30 cellular contexts compared by ENCODE assay signal in the genomic region with DNA sequence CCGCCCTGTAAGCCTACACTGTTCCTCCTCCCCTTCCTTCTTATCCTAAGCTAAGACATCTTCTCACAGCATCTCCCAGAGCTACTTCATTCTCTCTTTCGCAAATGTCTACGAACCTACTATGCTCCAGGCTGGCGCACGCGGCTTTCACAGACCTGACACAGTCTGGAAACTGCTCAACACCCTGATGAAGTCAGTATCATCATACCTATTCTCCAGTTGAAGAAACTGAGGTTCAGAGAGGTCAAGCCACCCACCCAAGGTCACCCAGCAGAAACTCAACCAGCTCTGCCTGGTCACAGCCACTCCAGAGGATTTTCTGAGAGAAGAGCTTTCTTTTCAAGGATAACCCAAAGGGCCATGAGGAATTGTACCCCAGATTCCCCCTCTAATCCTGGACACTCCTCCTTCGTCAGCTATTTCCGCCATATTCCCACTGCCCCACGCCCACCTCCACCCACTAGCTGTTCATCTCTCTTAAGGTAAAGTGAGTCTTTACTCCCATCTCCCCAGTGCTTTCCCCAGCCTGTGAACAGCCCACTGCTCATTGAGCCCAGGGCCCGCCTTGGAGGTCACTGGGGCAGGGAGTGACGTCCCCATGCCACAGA. TPM values are rescaled to one million over a fixed set of nuclear protein-coding genes. Genes with fewer than 3 reads are reported as not detected.
DNase-seq lines count a peak whose midpoint lies in the region; ATAC-seq, FAIRE-seq and TF ChIP-seq lines count a peak whose summit lies in the region.
"Had no signal": no experiment of that assay in that cellular context is flagged by ENCODE, and none has a peak within 500 bp of the region (broad histone marks: within the 10 kb centered on the region; RNA-seq: fewer than 3 reads in every experiment).

No MANE protein-coding gene starts in this region.

- peaks cover 11% of the 10 kb centered on the region for H3K4me1 ChIP-seq in HepG2 (ENCODE audit: insufficient read depth, low read length)
- H3K4me1 ChIP-seq in right lobe of liver = peaks cover 0 to 9% (median 0%) of the 10 kb centered on the region in 4 donors
- peaks cover 0 to 11% of the 10 kb centered on the region in 2 experiments; a peak in 1 of 4 replicates for H3K4me1 ChIP-seq in SK-N-SH (ENCODE audit: control insufficient read depth in 1 of 2, insufficient read depth in 2 of 2, low read depth in 1 of 2, low read length in 1 of 2)

- peak overlapping the region; percentile 55 for H3K4me3 Mint-ChIP-seq in nephron progenitor cell

- no peaks in the 10 kb centered on the region for H3K79me2 ChIP-seq in HepG2 (ENCODE audit: insufficient read depth, low read length)
- H3K79me2 ChIP-seq in SK-N-SH (ENCODE audit: insufficient read depth) = no peaks in the 10 kb centered on the region

- no peak for FAIRE-seq in HepG2 (lab: Jason Lieb, UNC)
- FAIRE-seq: GM12891 had no signal

- intact Hi-C loops in HepG2 (cut with micrococcal nuclease; ENCODE audit: unreplicated experiment) = no loop called here
- intact Hi-C loops in right lobe of liver (cut with DNase I) = no loop called here
- intact Hi-C loops in posterior cingulate gyrus (cut with DNase I) = no loop called here

- ATAC-seq in HepG2 (no peak), right lobe of liver (no peak)
- ATAC-seq: activated T-cell treated with anti-CD3 and anti-CD28 coated beads, Interleukin-2, amount 50 U/mL, for 4 hours had no signal

- WGBS in HepG2 (ENCODE audit: low lambda C conversion rate) = 43% methylated on average over 11 of the region's 11 CpGs
- WGBS in right lobe of liver (ENCODE audit: insufficient coverage, low coverage, low lambda C conversion rate, missing lambda C conversion rate) = 72% methylated on average over 11 of the region's 11 CpGs
- WGBS in SK-N-SH (ENCODE audit: low lambda C conversion rate) = 89% methylated on average over 11 of the region's 11 CpGs

- no peaks in the 10 kb centered on the region for H3F3A ChIP-seq in SK-N-SH (replicated peaks; ENCODE audit: insufficient read depth)

- POLR2A ChIA-PET in HepG2 (lab: Yijun Ruan, JAX) = interaction anchor here (0.6 to 0.7 kb wide), 2 partner anchors 28 to 135 kb away, joined by 3 to 4 read pairs; no protein-coding TSS in a partner anchor
- POLR2A ChIA-PET in SK-N-SH (lab: Yijun Ruan, JAX) = no interaction called here

- H2AFZ ChIP-seq in HepG2 (ENCODE audit: low read length) = no peak overlapping the region
- no peak overlapping the region for H2AFZ ChIP-seq in SK-N-SH (ENCODE audit: low read depth)

- no peaks in the 10 kb centered on the region for H3K36me3 Mint-ChIP-seq in nephron progenitor cell (ENCODE audit: low read depth)

- H3K9me3 ChIP-seq in HepG2 (ENCODE audit: low read length) (no peaks in the 10 kb centered on the region), right lobe of liver (no peaks in the 10 kb centered on the region), SK-N-SH (no peaks in the 10 kb centered on the region)
- H3K9me3 ChIP-seq: gastroesophageal sphincter, left lung, thoracic aorta, uterus had no signal

- TF ChIP-seq CTCF in HepG2 (CRISPR knock-in tag; IDR thresholded peaks at IDR 0.05) = no peak
- TF ChIP-seq CTCF in right lobe of liver (IDR thresholded peaks at IDR 0.05) = no peak
- TF ChIP-seq CTCF in nephron progenitor cell (IDR thresholded peaks at IDR 0.05) = no peak
- TF ChIP-seq CTCF in SK-N-SH (IDR thresholded peaks at IDR 0.05) = no peak
- no peak for TF ChIP-seq CTCF in foreskin fibroblast (IDR thresholded peaks at IDR 0.05; ENCODE audit: low read depth, low read length)

- H3K27me3 Mint-ChIP-seq in nephron progenitor cell (ENCODE audit: low read depth, poor library complexity) = peaks cover 65% of the 10 kb centered on the region

- no peaks in the 10 kb centered on the region for H3K9me3 Mint-ChIP-seq in nephron progenitor cell
- H3K9me3 Mint-ChIP-seq: activated T-cell treated with anti-CD3 and anti-CD28 coated beads, Interleukin-2, amount 50 U/mL, for 4 hours had no signal

- no peak for TF ChIP-seq EP300 in HepG2 (IDR thresholded peaks at IDR 0.05; ENCODE audit: low read depth in 2 of 2, low read length in 2 of 2)
- no peak for TF ChIP-seq EP300 in HepG2 (CRISPR knock-in tag; IDR thresholded peaks at IDR 0.05; ENCODE audit: borderline replicate concordance)
- no peak for TF ChIP-seq EP300 in SK-N-SH (IDR thresholded peaks at IDR 0.05; ENCODE audit: borderline replicate concordance in 1 of 2, low read depth in 1 of 2, low read length in 1 of 2)

- no peak overlapping the region for H3K27ac Mint-ChIP-seq in nephron progenitor cell

- H3K9me2 ChIP-seq in SK-N-SH = no peaks in the 10 kb centered on the region

- in situ Hi-C loops in HepG2 (cut with HindIII; ENCODE audit: extremely low pct_ligation_motif_present, low pct_unique_long_range_greater_than_20kb) = no loop called here

- H3K9ac ChIP-seq in HepG2 (ENCODE audit: insufficient read depth, low read depth, low read length) (no peak overlapping the region), SK-N-SH (no peak overlapping the region)

- H3K27ac ChIP-seq in HepG2 (ENCODE audit: extremely low read length, insufficient read depth, low read length) = no peak overlapping the region
- no peak overlapping the region for H3K27ac ChIP-seq in right lobe of liver
- H3K27ac ChIP-seq in caudate nucleus (ENCODE audit: low read depth, low read length) = peak overlapping the region; percentile 63
- H3K27ac ChIP-seq in SK-N-SH (ENCODE audit: low read depth in 2 of 2, low read length in 1 of 2) = no peak overlapping the region
- H3K27ac ChIP-seq: gastroesophageal sphincter, left lung, thoracic aorta, uterus had no signal

- DNase-seq in HepG2 (ENCODE audit: low spot score) (no peak), right lobe of liver (no peak), caudate nucleus (lab: John Stamatoyannopoulos, UW) (peak in 2 of 61 donors; percentile 68 to 71), nephron progenitor cell (no peak), SK-N-SH (no peak), posterior cingulate gyrus (no peak), foreskin fibroblast (no peak)
- DNase-seq: activated CD4-positive, CD25-positive, alpha-beta regulatory T cell; activated gamma-delta T cell treated with Interleukin-2 at 50 U/mL for 16 hours; activated T-cell treated with anti-CD3 and anti-CD28 coated beads, Interleukin-2, amount 50 U/mL, for 4 hours; cerebellar nuclear complex; DMS153; KG1; left lung; NCI-H1092 treated with DMSO at 0.1 percent for 48 hours; NCI-H187 treated with DMSO at 0.1 percent for 48 hours; NCI-H510A treated with DMSO at 0.1 percent for 48 hours; retina; stimulated activated naive CD4-positive, alpha-beta T cell treated with Interleukin-2 at 50 U/mL for 16 hours; T-helper 1 cell had no signal

- TF ChIP-seq POLR2A in HepG2 (IDR thresholded peaks at IDR 0.05; ENCODE audit: insufficient read depth in 1 of 2, low read depth in 2 of 2, low read length in 2 of 2) (no peak), right lobe of liver (IDR thresholded peaks at IDR 0.05) (no peak)

- no TSS peak for BruUV-seq in HepG2 (replicated peaks; lab: Mats Ljungman, UMichigan)

- CTCF ChIA-PET in HepG2 (lab: Yijun Ruan, JAX; ENCODE audit: low intra/inter-chr PET ratio, low total read pairs) (no interaction called here), SK-N-SH (lab: Yijun Ruan, JAX) (interaction anchor here (0.7 to 1.5 kb wide), 2 partner anchors 15 to 401 kb away, joined by 3 read pairs; partner anchors contain the start of gene KDELR3)

- peaks cover 19 to 76% of the 10 kb centered on the region in 2 experiments for H3K27me3 ChIP-seq in HepG2 (ENCODE audit: control insufficient read depth in 1 of 2, insufficient read depth in 2 of 2, low read length in 2 of 2)
- H3K27me3 ChIP-seq in right lobe of liver = peaks cover 7% of the 10 kb centered on the region in 2 donors
- H3K27me3 ChIP-seq in SK-N-SH (ENCODE audit: insufficient read depth) = no peaks in the 10 kb centered on the region; the same call in 1 of the 2 replicates

- H3K4me3 ChIP-seq in HepG2 (replicated peaks in 1 of 3; ENCODE audit: insufficient read depth in 1 of 3, low read depth in 2 of 3, low read length in 3 of 3) (no peak overlapping the region), right lobe of liver (no peak overlapping the region), SK-N-SH (ENCODE audit: low read depth in 2 of 2, low read length in 1 of 2) (no peak overlapping the region), foreskin fibroblast (ENCODE audit: low read depth in 1 of 2, low read length in 2 of 2) (no peak overlapping the region)
- H3K4me3 ChIP-seq: gastroesophageal sphincter, left lung, smooth muscle cell, thoracic aorta, uterus had no signal

- H4K20me1 ChIP-seq in HepG2 (ENCODE audit: insufficient read depth, low read length) (no peaks in the 10 kb centered on the region), SK-N-SH (ENCODE audit: insufficient read depth) (no peaks in the 10 kb centered on the region)

- H3K4me2 ChIP-seq in HepG2 (ENCODE audit: low read depth, low read length) = no peak overlapping the region
- H3K4me2 ChIP-seq in SK-N-SH = no peak overlapping the region
- H3K4me2 ChIP-seq: smooth muscle cell had no signal

- TF ChIP-seq RAD21 in HepG2 (CRISPR knock-in tag; IDR thresholded peaks at IDR 0.05) = no peak
- no peak for TF ChIP-seq RAD21 in SK-N-SH (IDR thresholded peaks at IDR 0.05; ENCODE audit: low read length)

- H3K4me1 Mint-ChIP-seq in nephron progenitor cell = peaks cover 42% of the 10 kb centered on the region

- H3K36me3 ChIP-seq in HepG2 (replicated peaks in 1 of 2; ENCODE audit: control insufficient read depth in 1 of 2, insufficient read depth in 2 of 2, low read length in 2 of 2) = no peaks in the 10 kb centered on the region
- no peaks in the 10 kb centered on the region for H3K36me3 ChIP-seq in right lobe of liver
- no peaks in the 10 kb centered on the region for H3K36me3 ChIP-seq in SK-N-SH (replicated peaks in 1 of 2; ENCODE audit: control insufficient read depth in 1 of 2, insufficient read depth in 2 of 2, low read length in 1 of 2)
- H3K36me3 ChIP-seq: gastroesophageal sphincter, left lung, thoracic aorta, uterus had no signal

RNA-seq across cellular contexts. Expression of gene KCNJ4, which starts 1.8 kb away (rescaled TPM):
- total RNA-seq in HepG2 (2016; rRNA removed; fragmentation: Illumina TruSeq; extraction: Trizol) (not detected in 2 replicates), right lobe of liver (not detected)
- not detected in 2 replicates for total RNA-seq in HepG2 (2016; cell fraction: cytosol; rRNA removed; fragmentation: Illumina TruSeq; extraction: Trizol; ENCODE audit: low read depth)
- total RNA-seq in HepG2 (2016; cell fraction: insoluble cytoplasmic fraction; rRNA removed; fragmentation: Illumina TruSeq; extraction: Trizol) = not detected in 2 replicates
- not detected in 2 replicates for total RNA-seq in HepG2 (2016; cell fraction: membrane; rRNA removed; fragmentation: Illumina TruSeq; extraction: Trizol)
- not detected in 2 replicates for total RNA-seq in HepG2 (2016; cell fraction: nucleus; rRNA removed; fragmentation: Illumina TruSeq; extraction: Trizol)
- polyA plus RNA-seq in HepG2 (2011; rRNA removed) (not detected in 2 replicates), SK-N-SH (2012; rRNA removed) (not detected in 2 replicates)
- 0.03 TPM in 1 of 2 replicates, not detected in the other for polyA plus RNA-seq in HepG2 (2011; cell fraction: cytosol; rRNA removed)
- polyA plus RNA-seq in HepG2 (2011; cell fraction: nucleus; rRNA removed) = not detected in 2 replicates
- polyA plus RNA-seq in HepG2 (2012) = not detected in 2 replicates
- polyA plus RNA-seq in HepG2 (2016; cell fraction: cytosol; fragmentation: Illumina TruSeq; extraction: Trizol; ENCODE audit: low read depth) = not detected in 2 replicates
- polyA plus RNA-seq in HepG2 (2016; cell fraction: insoluble cytoplasmic fraction; fragmentation: Illumina TruSeq; extraction: Trizol; ENCODE audit: low read depth) = not detected in 2 replicates
- polyA plus RNA-seq in HepG2 (2016; cell fraction: membrane; fragmentation: Illumina TruSeq; extraction: Trizol; ENCODE audit: low read depth) = not detected in 2 replicates
- polyA plus RNA-seq in HepG2 (2016; cell fraction: nucleus; fragmentation: Illumina TruSeq; extraction: Trizol; ENCODE audit: insufficient read depth, low read depth) = not detected in 2 replicates
- polyA minus RNA-seq in HepG2 (2011; rRNA and poly(A)+ RNA removed; ENCODE audit: low replicate concordance) = not detected in 2 replicates
- polyA minus RNA-seq in HepG2 (2011; cell fraction: cytosol; rRNA and poly(A)+ RNA removed) = not detected in 2 replicates
- not detected in 2 replicates for polyA minus RNA-seq in HepG2 (2011; cell fraction: nucleus; rRNA and poly(A)+ RNA removed)
- polyA plus RNA-seq in SK-N-SH (2012; cell fraction: cytosol; rRNA removed) = not detected in 2 replicates
- polyA plus RNA-seq in SK-N-SH (2012; cell fraction: nucleus; rRNA removed) = not detected in 2 replicates
- total RNA-seq: activated T-cell treated with anti-CD3 and anti-CD28 coated beads, Interleukin-2, amount 50 U/mL, for 4 hours; fibroblast of lung; gastroesophageal sphincter; left lung; MCF 10A; mesenteric fat pad; smooth muscle cell; thoracic aorta had no signal
- polyA plus RNA-seq: adipose tissue, BJ, fibroblast of lung, smooth muscle cell had no signal

RNA-seq across cellular contexts. Expression of gene KDELR3, which starts 14.7 kb away (rescaled TPM):
- 18.9 and 24.2 TPM in 2 replicates for total RNA-seq in HepG2 (2016; rRNA removed; fragmentation: Illumina TruSeq; extraction: Trizol)
- 15.4 and 17.8 TPM in 2 replicates for total RNA-seq in HepG2 (2016; cell fraction: cytosol; rRNA removed; fragmentation: Illumina TruSeq; extraction: Trizol; ENCODE audit: low read depth)
- total RNA-seq in HepG2 (2016; cell fraction: insoluble cytoplasmic fraction; rRNA removed; fragmentation: Illumina TruSeq; extraction: Trizol) = 18.4 and 24.9 TPM in 2 replicates
- 25.0 and 25.7 TPM in 2 replicates for total RNA-seq in HepG2 (2016; cell fraction: membrane; rRNA removed; fragmentation: Illumina TruSeq; extraction: Trizol)
- total RNA-seq in HepG2 (2016; cell fraction: nucleus; rRNA removed; fragmentation: Illumina TruSeq; extraction: Trizol) = 24.1 and 25.4 TPM in 2 replicates
- 44.4 and 65.7 TPM in 2 replicates for polyA plus RNA-seq in HepG2 (2011; rRNA removed)
- 51.3 and 51.5 TPM in 2 replicates for polyA plus RNA-seq in HepG2 (2011; cell fraction: cytosol; rRNA removed)
- polyA plus RNA-seq in HepG2 (2011; cell fraction: nucleus; rRNA removed) = 13.4 and 13.6 TPM in 2 replicates
- 25.3 and 25.4 TPM in 2 replicates for polyA plus RNA-seq in HepG2 (2012)
- 22.6 and 32.8 TPM in 2 replicates for polyA plus RNA-seq in HepG2 (2016; cell fraction: cytosol; fragmentation: Illumina TruSeq; extraction: Trizol; ENCODE audit: low read depth)
- polyA plus RNA-seq in HepG2 (2016; cell fraction: insoluble cytoplasmic fraction; fragmentation: Illumina TruSeq; extraction: Trizol; ENCODE audit: low read depth) = 25.8 and 26.8 TPM in 2 replicates
- 31.8 and 34.1 TPM in 2 replicates for polyA plus RNA-seq in HepG2 (2016; cell fraction: membrane; fragmentation: Illumina TruSeq; extraction: Trizol; ENCODE audit: low read depth)
- polyA plus RNA-seq in HepG2 (2016; cell fraction: nucleus; fragmentation: Illumina TruSeq; extraction: Trizol; ENCODE audit: insufficient read depth, low read depth) = 38.2 and 40.9 TPM in 2 replicates
- 11.9 and 47.4 TPM in 2 replicates for polyA minus RNA-seq in HepG2 (2011; rRNA and poly(A)+ RNA removed; ENCODE audit: low replicate concordance)
- 22.6 and 22.7 TPM in 2 replicates for polyA minus RNA-seq in HepG2 (2011; cell fraction: cytosol; rRNA and poly(A)+ RNA removed)
- 6.4 and 12.8 TPM in 2 replicates for polyA minus RNA-seq in HepG2 (2011; cell fraction: nucleus; rRNA and poly(A)+ RNA removed)
- total RNA-seq in right lobe of liver = 10 to 100 TPM in 3 of 6 experiments, 1 to 10 TPM in 3; 2.4 to 53.8 (median 12.8) TPM
- 16.5 and 17.1 TPM in 2 replicates for polyA plus RNA-seq in SK-N-SH (2012; rRNA removed)
- polyA plus RNA-seq in SK-N-SH (2012; cell fraction: cytosol; rRNA removed) = 17.9 and 19.3 TPM in 2 replicates
- 7.7 and 13.2 TPM in 2 replicates for polyA plus RNA-seq in SK-N-SH (2012; cell fraction: nucleus; rRNA removed)

RNA-seq across cellular contexts. Expression of gene DDX17, which starts 52.9 kb away (rescaled TPM):
- total RNA-seq in HepG2 (2016; rRNA removed; fragmentation: Illumina TruSeq; extraction: Trizol) (238 and 251 TPM in 2 replicates), right lobe of liver (100 to 1,000 TPM; 128 to 205 (median 184) TPM)
- total RNA-seq in HepG2 (2016; cell fraction: cytosol; rRNA removed; fragmentation: Illumina TruSeq; extraction: Trizol; ENCODE audit: low read depth) = 42.5 and 43.8 TPM in 2 replicates
- 229 and 234 TPM in 2 replicates for total RNA-seq in HepG2 (2016; cell fraction: insoluble cytoplasmic fraction; rRNA removed; fragmentation: Illumina TruSeq; extraction: Trizol)
- 50.6 and 57.8 TPM in 2 replicates for total RNA-seq in HepG2 (2016; cell fraction: membrane; rRNA removed; fragmentation: Illumina TruSeq; extraction: Trizol)
- 224 and 247 TPM in 2 replicates for total RNA-seq in HepG2 (2016; cell fraction: nucleus; rRNA removed; fragmentation: Illumina TruSeq; extraction: Trizol)
- polyA plus RNA-seq in HepG2 (2011; rRNA removed) (344 and 362 TPM in 2 replicates), SK-N-SH (2012; rRNA removed) (111 and 178 TPM in 2 replicates)
- polyA plus RNA-seq in HepG2 (2011; cell fraction: cytosol; rRNA removed) = 156 and 197 TPM in 2 replicates
- polyA plus RNA-seq in HepG2 (2011; cell fraction: nucleus; rRNA removed) = 920 and 1,014 TPM in 2 replicates
- polyA plus RNA-seq in HepG2 (2012) = 102 and 112 TPM in 2 replicates
- 3.1 and 3.6 TPM in 2 replicates for polyA plus RNA-seq in HepG2 (2016; cell fraction: cytosol; fragmentation: Illumina TruSeq; extraction: Trizol; ENCODE audit: low read depth)
- polyA plus RNA-seq in HepG2 (2016; cell fraction: insoluble cytoplasmic fraction; fragmentation: Illumina TruSeq; extraction: Trizol; ENCODE audit: low read depth) = 120 and 135 TPM in 2 replicates
- 11.9 and 15.1 TPM in 2 replicates for polyA plus RNA-seq in HepG2 (2016; cell fraction: membrane; fragmentation: Illumina TruSeq; extraction: Trizol; ENCODE audit: low read depth)
- polyA plus RNA-seq in HepG2 (2016; cell fraction: nucleus; fragmentation: Illumina TruSeq; extraction: Trizol; ENCODE audit: insufficient read depth, low read depth) = 326 and 352 TPM in 2 replicates
- 454 and 540 TPM in 2 replicates for polyA minus RNA-seq in HepG2 (2011; rRNA and poly(A)+ RNA removed; ENCODE audit: low replicate concordance)
- 210 and 220 TPM in 2 replicates for polyA minus RNA-seq in HepG2 (2011; cell fraction: cytosol; rRNA and poly(A)+ RNA removed)
- 473 and 556 TPM in 2 replicates for polyA minus RNA-seq in HepG2 (2011; cell fraction: nucleus; rRNA and poly(A)+ RNA removed)
- polyA plus RNA-seq in SK-N-SH (2012; cell fraction: cytosol; rRNA removed) = 76.6 and 90.6 TPM in 2 replicates
- polyA plus RNA-seq in SK-N-SH (2012; cell fraction: nucleus; rRNA removed) = 338 and 400 TPM in 2 replicates
